In genomic region chr1:240495652-240496051, GRCh38 we compare ENCODE assay signal across 25 cellular contexts.
"Had no signal": no experiment of that assay in that cellular context is flagged by ENCODE, and none has a peak within 500 bp of the region (broad histone marks: within the 10 kb centered on the region; RNA-seq: fewer than 3 reads in every experiment).

No MANE protein-coding gene starts in this region.

- H3K27ac ChIP-seq: ovary, parathyroid adenoma, psoas muscle, right lobe of liver, sigmoid colon, stomach, thoracic aorta, thyroid gland, tibial nerve, upper lobe of left lung, vagina had no signal

- H3K4me1 ChIP-seq: parathyroid adenoma, psoas muscle, stomach, thyroid gland, tibial nerve, upper lobe of left lung, vagina had no signal

- FAIRE-seq: urothelium cell line had no signal

- H3K27me3 ChIP-seq: ovary, right lobe of liver, sigmoid colon, thyroid gland, tibial nerve, upper lobe of left lung, vagina had no signal

- H3K9me3 ChIP-seq: ovary, psoas muscle, right lobe of liver, sigmoid colon, thoracic aorta, thyroid gland, upper lobe of left lung, vagina had no signal

- H3K4me3 ChIP-seq: ovary, psoas muscle, right lobe of liver, sigmoid colon, stomach, thoracic aorta, thyroid gland, tibial nerve, upper lobe of left lung, vagina had no signal

- H2AFZ ChIP-seq: parathyroid adenoma had no signal

- H3K9ac ChIP-seq: parathyroid adenoma had no signal

- DNase-seq: nephron progenitor cell; occipital lobe; ovary; posterior cingulate gyrus; psoas muscle; right cardiac atrium; right lobe of liver; sigmoid colon; small intestine; stimulated activated CD4-positive, alpha-beta T cell treated with anti-CD3 and anti-CD28 coated beads, Interleukin-15, amount 100 ng/mL, for 24 hours; stimulated activated CD4-positive, alpha-beta T cell treated with anti-CD3 and anti-CD28 coated beads, Interleukin-2, amount 100 ng/mL, for 24 hours; stimulated activated CD4-positive, alpha-beta T cell treated with anti-CD3 and anti-CD28 coated beads, Interleukin-2, amount 100 ng/mL, for 48 hours; stimulated activated CD4-positive, alpha-beta T cell treated with anti-CD3 and anti-CD28 coated beads, Interleukin-4, amount 100 ng/mL, for 24 hours; stimulated activated naive B cell treated with anti-CD40 and anti-IgM and Interleukin-4, amounts not matched to agents 10 μg/mL and 1 μg/mL and 100 μg/mL, for 72 hours; stimulated activated naive CD4-positive, alpha-beta T cell treated with Interleukin-2 at 50 U/mL for 16 hours; stomach; thyroid gland; upper lobe of left lung had no signal

- ATAC-seq: natural killer cell treated with Interleukin-12 subunit alpha and Interleukin-12 subunit beta and Interleukin-15 and Interleukin-18, amount 100 ng/mL, for 72 hours; psoas muscle; right cardiac atrium; right lobe of liver; stimulated activated effector memory CD8-positive, alpha-beta T cell treated with anti-CD3 and anti-CD28 coated beads, Interleukin-12 subunit alpha, Interleukin-12 subunit beta, amount 100 ng/mL, for 72 hours; stimulated activated naive B cell treated with anti-CD40 and anti-IgM and Interleukin-4, amounts not matched to agents 10 μg/mL and 1 μg/mL and 100 μg/mL, for 72 hours had no signal

- H3K79me2 ChIP-seq: parathyroid adenoma had no signal

- H3K36me3 ChIP-seq: ovary, right lobe of liver, stomach, thoracic aorta, thyroid gland, tibial nerve, upper lobe of left lung, vagina had no signal
